8 cellular contexts compared by ENCODE assay signal in the genomic region with DNA sequence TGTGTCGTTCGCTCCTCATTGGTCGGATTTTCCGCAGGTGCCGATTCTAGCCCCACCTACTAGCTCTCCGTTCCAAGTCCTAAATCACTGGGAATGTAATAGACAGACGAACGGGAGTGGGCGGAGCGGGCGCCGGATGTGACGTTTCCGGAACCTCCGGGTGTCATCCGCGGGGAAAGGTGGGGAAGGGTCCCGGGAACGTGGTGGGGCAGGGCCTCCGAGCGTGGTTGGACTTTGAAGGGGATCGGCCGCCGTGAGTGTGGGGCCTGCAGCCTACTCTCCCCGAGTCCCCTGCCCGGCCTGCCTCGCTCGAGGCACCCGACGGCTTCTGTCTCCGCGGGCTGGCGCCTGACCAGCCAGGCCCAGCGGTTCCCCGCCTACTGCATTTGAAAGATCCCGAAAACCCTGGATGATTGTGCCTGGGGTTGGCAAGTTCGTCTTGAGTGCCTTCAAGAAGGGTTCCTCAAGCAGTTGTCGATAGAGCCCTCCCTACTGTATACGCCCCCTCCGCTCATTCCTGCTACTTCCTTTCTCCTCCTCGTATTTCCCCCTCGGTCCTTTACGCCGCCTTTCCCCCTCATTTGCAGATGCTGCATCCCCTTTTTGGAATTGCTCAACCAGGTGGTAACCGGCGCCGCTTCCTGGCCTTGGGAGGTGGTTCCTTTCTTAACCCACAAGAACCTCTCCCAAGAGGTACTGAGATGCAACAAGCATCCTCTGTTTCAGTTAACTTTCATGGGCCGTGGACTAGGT. TPM values are rescaled to one million over a fixed set of nuclear protein-coding genes. Genes with fewer than 3 reads are reported as not detected.
DNase-seq lines count a peak whose midpoint lies in the region; ATAC-seq, FAIRE-seq and TF ChIP-seq lines count a peak whose summit lies in the region.

A gene (plus strand): TSS at position 144 of the 753 bp plus-strand sequence. CDS start 1,896 bp downstream, outside the sequence.

- peak within 1 kb of the TSS; percentile 93 for H3K4me3 ChIP-seq in OCI-LY3 (ENCODE audit: low read length)
- H3K4me3 ChIP-seq in mesodermal cell (ENCODE audit: extremely low read depth, insufficient read depth, low read length, poor library complexity, severe bottlenecking) = peak within 1 kb of the TSS; percentile 79

- peak within 1 kb of the TSS; percentile 80 for H3K4me2 ChIP-seq in OCI-LY3 (ENCODE audit: low read length)

- no peak for TF ChIP-seq CTCF in OCI-LY3 (IDR thresholded peaks at IDR 0.05; ENCODE audit: low read depth, low read length)

- peak; percentile 91 for DNase-seq in D341Med (ENCODE audit: low spot score)
- peak; percentile 99 for DNase-seq in HuH-7 (ENCODE audit: low spot score)
- DNase-seq in activated CD8-positive, alpha-beta memory T cell treated with anti-CD3 and anti-CD28 coated beads, Interleukin-2, amount 50 U/mL, for 48 hours = peak; percentile 91
- DNase-seq in stimulated activated CD8-positive, alpha-beta memory T cell treated with anti-CD3 and anti-CD28 coated beads, Interleukin-15, amount 100 ng/mL, for 4 hours (ENCODE audit: low read depth in 2 of 2) = peak; percentile 69 to 81

- peaks cover 24% of the 10 kb centered on the region for H3K79me2 ChIP-seq in OCI-LY3 (ENCODE audit: low read length)

- H2AFZ ChIP-seq in OCI-LY3 (ENCODE audit: low read depth, low read length) = peak within 1 kb of the TSS; percentile 69

- peaks cover 34% of the 10 kb centered on the region for H3K4me1 ChIP-seq in OCI-LY3 (ENCODE audit: low read length)
- no peaks in the 10 kb centered on the region for H3K4me1 ChIP-seq in mesodermal cell (ENCODE audit: control insufficient read depth, insufficient read depth, low read length, poor library complexity, severe bottlenecking)

- H3K27ac ChIP-seq in OCI-LY3 (ENCODE audit: low read length) (peak within 1 kb of the TSS; percentile 51), mesodermal cell (ENCODE audit: low read depth, low read length, severe bottlenecking) (peak within 1 kb of the TSS; percentile 93)

- H4K20me1 ChIP-seq in OCI-LY3 (ENCODE audit: insufficient read depth, low read length) = no peaks in the 10 kb centered on the region

- H3K36me3 ChIP-seq in OCI-LY3 (replicated peaks; ENCODE audit: low read depth, low read length) (peaks cover 23% of the 10 kb centered on the region), mesodermal cell (ENCODE audit: control insufficient read depth, insufficient read depth, low read length) (peaks cover 31% of the 10 kb centered on the region)

- peak within 1 kb of the TSS; percentile 85 for H3K9ac ChIP-seq in OCI-LY3 (ENCODE audit: low read length)

- 0 to 1% methylated on average over 28 to 33 of the region's 48 CpGs for WGBS in mesodermal cell (ENCODE audit: insufficient coverage in 2 of 2), 2 experiments

- H3K9me3 ChIP-seq in OCI-LY3 (ENCODE audit: insufficient read depth, low read length) (no peaks in the 10 kb centered on the region), mesodermal cell (ENCODE audit: control insufficient read depth, low read length) (no peaks in the 10 kb centered on the region)

- H3K27me3 ChIP-seq in OCI-LY3 (ENCODE audit: low read depth, low read length) = no peaks in the 10 kb centered on the region

- FAIRE-seq in endometrium (lab: Jason Lieb, UNC) = peak; percentile 95

- ATAC-seq in GM21515 (IDR thresholded peaks at IDR 0.05; ENCODE audit: unreplicated experiment) = peak; percentile 74

RNA-seq across cellular contexts. Expression of the gene that starts here (rescaled TPM):
- polyA plus RNA-seq in mesodermal cell (2013, experiment 1 of 2) = 50.2 TPM
- polyA plus RNA-seq in mesodermal cell (2013, experiment 2 of 2) = 51.7 TPM

Comparison
In these comparisons a context has a peak if more than half of its experiments do, and no peak if none do; other contexts are left out.
1. Peak in every context shown above with its lines: DNase-seq, ATAC-seq, H3K4me3 ChIP-seq and H3K27ac ChIP-seq.